Comparison of ENCODE assay signal across 17 cellular contexts in genomic region chr7:150740053-150740452, GRCh38. TPM values are rescaled to one million over a fixed set of nuclear protein-coding genes. Genes with fewer than 3 reads are reported as not detected.
DNase-seq lines count a peak whose midpoint lies in the region; ATAC-seq and TF ChIP-seq lines count a peak whose summit lies in the region.
"Had no signal": no experiment of that assay in that cellular context is flagged by ENCODE, and none has a peak within 500 bp of the region (broad histone marks: within the 10 kb centered on the region; RNA-seq: fewer than 3 reads in every experiment).

No MANE protein-coding gene starts in this region.

- H3K27me3 Mint-ChIP-seq in CD4-positive, alpha-beta memory T cell = no peaks in the 10 kb centered on the region
- H3K27me3 Mint-ChIP-seq in natural killer cell (ENCODE audit: low read depth in 2 of 2) = no peaks in the 10 kb centered on the region

- H3K27me3 ChIP-seq in CD4-positive, alpha-beta memory T cell (ENCODE audit: insufficient read depth, low read length) = no peaks in the 10 kb centered on the region

- H3K36me3 ChIP-seq in CD4-positive, alpha-beta memory T cell (ENCODE audit: insufficient read depth, low read length) = peaks cover 51% of the 10 kb centered on the region
- H3K36me3 ChIP-seq: neutrophil had no signal

- peaks cover 51 to 94% (median 61%) of the 10 kb centered on the region in 4 donors for H3K4me1 Mint-ChIP-seq in CD4-positive, alpha-beta memory T cell
- peaks cover 73 to 83% of the 10 kb centered on the region in 2 donors for H3K4me1 Mint-ChIP-seq in natural killer cell

- H3K4me3 Mint-ChIP-seq in CD4-positive, alpha-beta memory T cell = peak overlapping the region; percentile 92 to 100 (median 98)
- peak overlapping the region; percentile 91 for H3K4me3 Mint-ChIP-seq in natural killer cell

- peaks cover 64% of the 10 kb centered on the region for H3K4me1 ChIP-seq in CD4-positive, alpha-beta memory T cell (ENCODE audit: insufficient read depth, low read length)

- peak in 1 of 5 donors; percentile 46 for DNase-seq in CD4-positive, alpha-beta memory T cell
- DNase-seq in NB4 (ENCODE audit: low read depth) (peak; percentile 44), natural killer cell (no peak), mesenteric fat pad (ENCODE audit: low spot score) (no peak), NCI-H345 treated with DMSO at 0.1 percent for 48 hours (lab: John Stamatoyannopoulos, UW; ENCODE audit: unreplicated experiment) (no peak), DMS153 (lab: John Stamatoyannopoulos, UW) (no peak)
- DNase-seq: aorta; C1 segment of cervical spinal cord; H7; Karpas-422; NCI-H446; stimulated activated CD4-positive, alpha-beta T cell treated with anti-CD3 and anti-CD28 coated beads, Interleukin-2, amount 100 ng/mL, for 48 hours; substantia nigra had no signal

- ATAC-seq in natural killer cell (no peak), GM21529 (IDR thresholded peaks at IDR 0.05; ENCODE audit: unreplicated experiment) (no peak)
- ATAC-seq: activated CD4-positive, CD25-positive, alpha-beta regulatory T cell treated with anti-CD3 and anti-CD28 coated beads, Interleukin-2, amount 50 U/mL, for 24 hours had no signal

- peaks cover 75 to 77% of the 10 kb centered on the region in 2 donors for H3K36me3 Mint-ChIP-seq in CD4-positive, alpha-beta memory T cell
- peaks cover 47% of the 10 kb centered on the region for H3K36me3 Mint-ChIP-seq in natural killer cell

- H3K9me3 ChIP-seq in CD4-positive, alpha-beta memory T cell (ENCODE audit: control insufficient read depth in 1 of 2, low read length in 2 of 2) = no peaks in the 10 kb centered on the region
- H3K9me3 ChIP-seq: neutrophil had no signal

- H3K27ac ChIP-seq in CD4-positive, alpha-beta memory T cell (ENCODE audit: low read depth, low read length) = peak overlapping the region; percentile 83
- peak overlapping the region; percentile 14 for H3K27ac ChIP-seq in cingulate gyrus (ENCODE audit: low read depth, low read length)
- H3K27ac ChIP-seq: neutrophil had no signal

- POLR2A ChIA-PET in CD4-positive, alpha-beta memory T cell (lab: Charles Lee; ENCODE audit: partially characterized antibody) = interaction anchor here (1.3 to 26.3 kb wide), 20 partner anchors 6 to 290 kb away, joined by 5 to 593 read pairs (median 128); partner anchors contain the start of genes GIMAP1, GIMAP2, GIMAP4 and GIMAP5

- peak overlapping the region; percentile 86 to 97 (median 96) for H3K27ac Mint-ChIP-seq in CD4-positive, alpha-beta memory T cell
- H3K27ac Mint-ChIP-seq in natural killer cell = peak overlapping the region; percentile 86 to 91

- peaks cover 0 to 10% (median 0%) of the 10 kb centered on the region in 8 donors for H3K9me3 Mint-ChIP-seq in CD4-positive, alpha-beta memory T cell
- no peaks in the 10 kb centered on the region for H3K9me3 Mint-ChIP-seq in natural killer cell

- peak overlapping the region; percentile 81 to 82 for H3K4me3 ChIP-seq in CD4-positive, alpha-beta memory T cell (ENCODE audit: low read length in 2 of 2)
- H3K4me3 ChIP-seq in NB4 (ENCODE audit: low read depth, low read length) = no peak overlapping the region

- no peak for TF ChIP-seq POLR2A in NB4 (IDR thresholded peaks at IDR 0.05; ENCODE audit: extremely low read depth, insufficient read length)

- TF ChIP-seq CTCF in NB4 (IDR thresholded peaks at IDR 0.05; ENCODE audit: low read depth, low read length) (no peak), natural killer cell (IDR thresholded peaks at IDR 0.05) (no peak)

- CTCF ChIA-PET in CD4-positive, alpha-beta memory T cell (lab: Charles Lee; ENCODE audit: partially characterized antibody) = interaction anchor here (1.1 to 3.3 kb wide), 2 partner anchors 108 to 291 kb away, joined by 3 to 15 read pairs; partner anchors contain the start of gene GIMAP6

- intact Hi-C loops in CD4-positive, alpha-beta memory T cell (cut with micrococcal nuclease) = loop anchor here (2.0 to 5.0 kb wide), 2 partner anchors 171 to 223 kb away; no protein-coding TSS in a partner anchor
- intact Hi-C loops in natural killer cell (cut with micrococcal nuclease) = no loop called here

RNA-seq across cellular contexts. Expression of gene GIMAP5, which starts 2.8 kb away (rescaled TPM):
- total RNA-seq in CD4-positive, alpha-beta memory T cell = 100 to 1,000 TPM; 296 to 297 TPM
- 100 to 1,000 TPM; 415 to 679 TPM for polyA plus RNA-seq in CD4-positive, alpha-beta memory T cell
- total RNA-seq in natural killer cell = 10 to 100 TPM; 29.2 to 64.1 (median 35.3) TPM
- total RNA-seq in mesenteric fat pad = 26.6 TPM
- total RNA-seq: H7 had no signal

RNA-seq across cellular contexts. Expression of gene GIMAP1, which starts 23.6 kb away (rescaled TPM):
- 10 to 100 TPM; 93.7 to 97.6 TPM for total RNA-seq in CD4-positive, alpha-beta memory T cell
- polyA plus RNA-seq in CD4-positive, alpha-beta memory T cell = 10 to 100 TPM; 36.6 to 69.2 TPM
- total RNA-seq in natural killer cell (10 to 100 TPM; 11.1 to 23.9 (median 13.3) TPM), mesenteric fat pad (4.4 TPM)
- total RNA-seq: H7 had no signal

RNA-seq across cellular contexts. Expression of gene GIMAP2, which starts 54.5 kb away (rescaled TPM):
- 100 to 1,000 TPM; 238 to 244 TPM for total RNA-seq in CD4-positive, alpha-beta memory T cell
- 100 to 1,000 TPM in 1 of 2 donors, 10 to 100 TPM in 1; 90.0 to 110 TPM for polyA plus RNA-seq in CD4-positive, alpha-beta memory T cell
- total RNA-seq in natural killer cell (10 to 100 TPM; 47.5 to 77.5 (median 61.0) TPM), mesenteric fat pad (12.5 TPM)
- total RNA-seq: H7 had no signal

Comparison
In these comparisons a context has a peak if more than half of its experiments do, and no peak if none do; other contexts are left out.
1. RNA of gene GIMAP5, which starts 2.8 kb away (total RNA-seq): 296 to 297 TPM in CD4-positive, alpha-beta memory T cell; 29.2 to 64.1 TPM in natural killer cell and 26.6 TPM in mesenteric fat pad (single experiment); every median in the first group is over 4 times any median in the second.